ENCODE assay signal across 8 cellular contexts in genomic region chr5:155943516-155944407, GRCh38.
A peak's percentile ranks its signal among the peaks of the same experiment; 100 is the strongest.
DNase-seq lines count a peak whose midpoint lies in the region; ATAC-seq and TF ChIP-seq lines count a peak whose summit lies in the region.

No MANE protein-coding gene starts in this region.

- no peaks in the 10 kb centered on the region for H3K4me1 ChIP-seq in GM23338 (ENCODE audit: insufficient read depth)

- H3K4me3 ChIP-seq in GM23338 = no peak overlapping the region

- no peaks in the 10 kb centered on the region for H3K36me3 ChIP-seq in GM23338 (ENCODE audit: insufficient read depth)

- ATAC-seq in GM23338 (peak; percentile 95), left colon (peak; percentile 96)
- ATAC-seq in stimulated activated naive CD8-positive, alpha-beta T cell treated with anti-CD3 and anti-CD28 coated beads, Interleukin-15, Interleukin-2, amounts not matched to agents 100 U/mL and 50 U/mL, for 24 hours = peak; percentile 49

- peak; percentile 95 for TF ChIP-seq CTCF in GM23338 (conservative IDR thresholded peaks at IDR 0.05; ENCODE audit: low read depth in 2 of 2)

- no peaks in the 10 kb centered on the region for H4K20me1 ChIP-seq in GM23338 (replicated peaks; ENCODE audit: insufficient read depth)

- H3K27me3 ChIP-seq in GM23338 (ENCODE audit: insufficient read depth) = no peaks in the 10 kb centered on the region

- no peak overlapping the region for H3K27ac ChIP-seq in GM23338 (ENCODE audit: low read depth)

- no peak overlapping the region for H2AFZ ChIP-seq in GM23338

- no peak overlapping the region for H3K4me2 ChIP-seq in GM23338

- no peaks in the 10 kb centered on the region for H3K36me3 Mint-ChIP-seq in GM23338 (ENCODE audit: low read depth)

- no peaks in the 10 kb centered on the region for H3F3A ChIP-seq in GM23338 (replicated peaks; ENCODE audit: low read depth)

- no peaks in the 10 kb centered on the region for H3K9me2 ChIP-seq in GM23338 (ENCODE audit: insufficient read depth)

- peak; percentile 12 to 66 for DNase-seq in NCI-H524 (lab: John Stamatoyannopoulos, UW)
- DNase-seq in NCI-H524 treated with DMSO at 0.1 percent for 48 hours (lab: John Stamatoyannopoulos, UW) = no peak
- peak; percentile 77 for DNase-seq in GM23338 (ENCODE audit: low spot score)
- peak; percentile 21 to 45 for DNase-seq in Kasumi-1 (lab: John Stamatoyannopoulos, UW)
- peak; percentile 38 for DNase-seq in SKM-1 treated with dmso at 0.1 percent for 144 hours (lab: John Stamatoyannopoulos, UW; ENCODE audit: unreplicated experiment)
- peak; percentile 15 for DNase-seq in cerebellum (ENCODE audit: low spot score)
- peak; percentile 32 to 63 for DNase-seq in left colon
- DNase-seq in stimulated activated naive CD8-positive, alpha-beta T cell treated with anti-CD3 and anti-CD28 coated beads, Interleukin-15, Interleukin-2, amounts not matched to agents 100 U/mL and 50 U/mL, for 24 hours = peak; percentile 14

- no peak overlapping the region for H3K4me3 Mint-ChIP-seq in GM23338

- no peaks in the 10 kb centered on the region for H3K4me1 Mint-ChIP-seq in GM23338

- H3K9me3 Mint-ChIP-seq in GM23338 = no peaks in the 10 kb centered on the region

- intact Hi-C loops in left colon (cut with DNase I, micrococcal nuclease) = loop anchor here in 1 of 2 donors (5.0 kb wide), 1 partner anchor 879 kb away; no protein-coding TSS in a partner anchor

- H3K27me3 Mint-ChIP-seq in GM23338 (ENCODE audit: insufficient read depth, low read depth, poor library complexity) = peaks cover 2% of the 10 kb centered on the region

- no peaks in the 10 kb centered on the region for H3K79me2 ChIP-seq in GM23338 (replicated peaks; ENCODE audit: insufficient read depth)

- no peak overlapping the region for H3K27ac Mint-ChIP-seq in GM23338

TF ChIP-seq in GM23338, 12 proteins besides CTCF, POLR2A, EP300 and RAD21:
- TF ChIP-seq NANOG (IDR thresholded peaks at IDR 0.05; ENCODE audit: borderline replicate concordance) = no peak
- no peak for TF ChIP-seq ZNF114 (CRISPR knock-in tag; IDR thresholded peaks at IDR 0.05)
- no peak for TF ChIP-seq STAT1 (IDR thresholded peaks at IDR 0.05; ENCODE audit: unreplicated experiment)
- no peak for TF ChIP-seq ZNF462 (CRISPR knock-in tag; IDR thresholded peaks at IDR 0.05)
- no peak for TF ChIP-seq POLR2AphosphoS5 (IDR thresholded peaks at IDR 0.05; ENCODE audit: low read depth)
- no peak for TF ChIP-seq CREB1 (CRISPR knock-in tag; IDR thresholded peaks at IDR 0.05; ENCODE audit: low read depth)
- no peak for TF ChIP-seq ETS1 (IDR thresholded peaks at IDR 0.05)
- TF ChIP-seq ZNF331 (CRISPR knock-in tag; IDR thresholded peaks at IDR 0.05; ENCODE audit: low read depth) = no peak
- TF ChIP-seq REST (IDR thresholded peaks at IDR 0.05; ENCODE audit: unreplicated experiment) = no peak
- TF ChIP-seq EZH2 (IDR thresholded peaks at IDR 0.05; ENCODE audit: low read depth, unreplicated experiment) = no peak
